Comparison of ENCODE assay signal across 8 cellular contexts in genomic region chr10:110208614-110209398, GRCh38. TPM values are rescaled to one million over a fixed set of nuclear protein-coding genes. Genes with fewer than 3 reads are reported as not detected.
DNase-seq lines count a peak whose midpoint lies in the region; ATAC-seq and TF ChIP-seq lines count a peak whose summit lies in the region.

No MANE protein-coding gene starts in this region.

- peak overlapping the region; percentile 83 for H2AFZ ChIP-seq in ACC112 (ENCODE audit: low read length, unreplicated experiment)

- H3K9me3 ChIP-seq in body of pancreas (no peaks in the 10 kb centered on the region), iPS-18c (ENCODE audit: control insufficient read depth, insufficient read depth, low read length) (no peaks in the 10 kb centered on the region), skeletal muscle satellite cell (replicated peaks; ENCODE audit: low read length) (no peaks in the 10 kb centered on the region)

- intact Hi-C loops in body of pancreas (cut with DNase I), result loop anchor here (10.0 kb wide), 1 partner anchor 64 kb away; no protein-coding TSS in a partner anchor

- 0 to 1% methylated on average over 36 to 44 of the region's 44 CpGs for WGBS in body of pancreas, 2 donors

- H3K27me3 ChIP-seq in ACC112 (ENCODE audit: insufficient read depth, low read length), result no peaks in the 10 kb centered on the region
- no peaks in the 10 kb centered on the region for H3K27me3 ChIP-seq in body of pancreas
- peaks cover 8% of the 10 kb centered on the region for H3K27me3 ChIP-seq in skeletal muscle satellite cell (ENCODE audit: control insufficient read depth, insufficient read depth, low read length)

- no peaks in the 10 kb centered on the region for H3K79me2 ChIP-seq in ACC112 (ENCODE audit: control insufficient read depth, insufficient read depth, low read length, unreplicated experiment)

- H3K27ac ChIP-seq in ACC112 (ENCODE audit: low read depth, low read length) (peak overlapping the region; percentile 45), body of pancreas (peak overlapping the region; percentile 95 to 98 (median 96))

- no peak for TF ChIP-seq CTCF in GM12865 (IDR thresholded peaks at IDR 0.05; ENCODE audit: insufficient read depth, low read depth, low read length, missing control alignments)
- peak in 3 of 7 experiments; percentile 26 to 36 (median 32) for TF ChIP-seq CTCF in body of pancreas (IDR thresholded peaks at IDR 0.05)

- H3K4me3 ChIP-seq in ACC112 (ENCODE audit: low read depth, low read length), result peak overlapping the region; percentile 93
- H3K4me3 ChIP-seq in GM12865 (ENCODE audit: low read depth, low read length), result peak overlapping the region; percentile 71
- peak overlapping the region; percentile 61 to 62 for H3K4me3 ChIP-seq in body of pancreas
- peak overlapping the region; percentile 69 for H3K4me3 ChIP-seq in iPS-18c (ENCODE audit: insufficient read depth, low read depth, low read length)
- peak overlapping the region; percentile 77 for H3K4me3 ChIP-seq in skeletal muscle satellite cell (ENCODE audit: low read length)

- no peak for ATAC-seq in body of pancreas
- ATAC-seq in GM18505 (IDR thresholded peaks at IDR 0.05; ENCODE audit: unreplicated experiment), result no peak

- peaks cover 10% of the 10 kb centered on the region for H3K4me1 ChIP-seq in ACC112 (ENCODE audit: control insufficient read depth, insufficient read depth, low read length, unreplicated experiment)
- H3K4me1 ChIP-seq in body of pancreas, result peaks cover 33% of the 10 kb centered on the region
- H3K4me1 ChIP-seq in skeletal muscle satellite cell (ENCODE audit: control insufficient read depth, insufficient read depth, low read length), result peaks cover 4% of the 10 kb centered on the region

- DNase-seq in GM12865 (ENCODE audit: low read depth) (peak; percentile 46), RKO (ENCODE audit: low spot score) (peak; percentile 53), body of pancreas (peak; percentile 33 to 57 (median 48)), middle frontal gyrus (ENCODE audit: extremely low spot score, low spot score) (no peak)

- TF ChIP-seq POLR2A in body of pancreas (IDR thresholded peaks at IDR 0.05), result no peak
- no peak for TF ChIP-seq POLR2A in GM18505 (IDR thresholded peaks at IDR 0.05; ENCODE audit: borderline replicate concordance, extremely low read depth, insufficient read depth, insufficient read length)

- H3K36me3 ChIP-seq in ACC112 (ENCODE audit: insufficient read depth, low read length), result no peaks in the 10 kb centered on the region
- H3K36me3 ChIP-seq in body of pancreas (replicated peaks in 1 of 2; ENCODE audit: insufficient read depth in 1 of 2, low read depth in 2 of 2), result no peaks in the 10 kb centered on the region
- H3K36me3 ChIP-seq in skeletal muscle satellite cell (ENCODE audit: insufficient read depth, low read length), result no peaks in the 10 kb centered on the region

- H3K9ac ChIP-seq in skeletal muscle satellite cell (ENCODE audit: low read depth, low read length), result peak overlapping the region; percentile 53

- peak overlapping the region; percentile 98 for H3K4me2 ChIP-seq in skeletal muscle satellite cell (ENCODE audit: low read length)

RNA-seq across cellular contexts. Expression of gene MXI1, which starts 1.4 kb away (rescaled TPM):
- 10 to 100 TPM; 14.8 to 24.1 TPM for total RNA-seq in body of pancreas
- 11.7 and 15.3 TPM in 2 replicates for total RNA-seq in skeletal muscle satellite cell (2012; rRNA removed)
